ENCODE assay signal across 12 cellular contexts in genomic region chr17:14161419-14161818, GRCh38.
A peak's percentile ranks its signal among the peaks of the same experiment; 100 is the strongest.
DNase-seq lines count a peak whose midpoint lies in the region; ATAC-seq and TF ChIP-seq lines count a peak whose summit lies in the region.
"Had no signal": no experiment of that assay in that cellular context is flagged by ENCODE, and none has a peak within 500 bp of the region (broad histone marks: within the 10 kb centered on the region; RNA-seq: fewer than 3 reads in every experiment).

No MANE protein-coding gene starts in this region.

- H3K27ac ChIP-seq in Panc1 (ENCODE audit: low read length) = no peak overlapping the region
- peak overlapping the region; percentile 61; the same call in 1 of the 2 replicates for H3K27ac ChIP-seq in VCaP
- H3K27ac ChIP-seq: A549, GM23248, HL-60 had no signal

- intact Hi-C loops in Panc1 (cut with micrococcal nuclease; ENCODE audit: unreplicated experiment) (no loop called here), left colon (cut with DNase I, micrococcal nuclease) (no loop called here)

- H3K9me3 ChIP-seq in Panc1 (ENCODE audit: control insufficient read depth, insufficient read depth, low read depth, low read length) = no peaks in the 10 kb centered on the region
- H3K9me3 ChIP-seq: A549 had no signal

- ATAC-seq in Panc1 (no peak), left colon (no peak)
- ATAC-seq: A549; CD8-positive, alpha-beta T cell had no signal

- H3K4me1 ChIP-seq in Panc1 (ENCODE audit: control insufficient read depth, insufficient read depth, low read length) = no peaks in the 10 kb centered on the region
- H3K4me1 ChIP-seq: A549 had no signal

- DNase-seq in HUDEP-2 (lab: John Stamatoyannopoulos, UW; ENCODE audit: unreplicated experiment in 76 of 76) (peak in 69 of 76 experiments; percentile 2 to 82 (median 40)), Panc1 (ENCODE audit: low read depth, low spot score) (no peak), left colon (no peak), T-helper 2 cell (no peak), AML-193 (lab: John Stamatoyannopoulos, UW) (no peak)
- DNase-seq: CD8-positive, alpha-beta T cell; DMS53; GF-D8; GM23248 had no signal

- CTCF ChIA-PET in Panc1 (lab: Charles Lee) = no interaction called here

- in situ Hi-C loops in Panc1 (cut with HindIII; ENCODE audit: low pct_unique_long_range_greater_than_20kb, low sequenced_read_pairs) = no loop called here

- TSS peak; percentile 22 for BruUV-seq in Panc1 (replicated peaks; lab: Mats Ljungman, UMichigan)

- POLR2A ChIA-PET in Panc1 (lab: Charles Lee) = no interaction called here

- TF ChIP-seq CTCF in Panc1 (IDR thresholded peaks at IDR 0.05) (no peak), VCaP (conservative IDR thresholded peaks at IDR 0.05) (no peak)

- H3K4me3 ChIP-seq in Panc1 (ENCODE audit: low read depth in 2 of 2, low read length in 2 of 2) = no peak overlapping the region
- H3K4me3 ChIP-seq: A549, GM23248 had no signal

- no peaks in the 10 kb centered on the region for H3K27me3 ChIP-seq in Panc1 (ENCODE audit: control insufficient read depth, insufficient read depth, low read length)

- no peaks in the 10 kb centered on the region; the same call in 1 of the 2 replicates for H3K36me3 ChIP-seq in Panc1 (ENCODE audit: control insufficient read depth, insufficient read depth, low read length)

Comparison
In these comparisons a context has a peak if more than half of its experiments do, and no peak if none do; other contexts are left out.
1. DNase-seq: peak in HUDEP-2 (69 of 76); none in Panc1 (single experiment), left colon (0 of 2), T-helper 2 cell (0 of 5) and AML-193 (0 of 2).